1 cellular context compared by ENCODE assay signal in genomic region chr1:19347538-19348177, GRCh38.
TF ChIP-seq lines count a peak whose summit lies in the region.

No MANE protein-coding gene starts in this region.

TF ChIP-seq in K562, 482 proteins besides CTCF, POLR2A, EP300 and RAD21 (continued from another document and continues in another):
- TF ChIP-seq JUN (IDR thresholded peaks at IDR 0.05; ENCODE audit: borderline replicate concordance, low read depth, low read length) (no peak), JUN (CRISPR knock-in tag; IDR thresholded peaks at IDR 0.05; ENCODE audit: borderline replicate concordance) (no peak), NUFIP1 (IDR thresholded peaks at IDR 0.05; ENCODE audit: partially characterized antibody) (no peak), HSF4 (CRISPR knock-in tag; IDR thresholded peaks at IDR 0.05; ENCODE audit: borderline replicate concordance) (no peak), HOMEZ (CRISPR knock-in tag; IDR thresholded peaks at IDR 0.05) (no peak), CREBBP (IDR thresholded peaks at IDR 0.05; ENCODE audit: low read depth, low read length) (no peak), ZBTB33 (CRISPR knock-in tag; IDR thresholded peaks at IDR 0.05) (0 out of 2 replicates have a peak, but pooled peaks have one; percentile 22), MECOM (CRISPR knock-in tag; IDR thresholded peaks at IDR 0.05) (0 out of 2 replicates have a peak, but pooled peaks have one; percentile 21), ARID1B (IDR thresholded peaks at IDR 0.05) (no peak), SPI1 (IDR thresholded peaks at IDR 0.05; ENCODE audit: borderline replicate concordance, low read depth, low read length) (peak; percentile 90), ZNF133 (CRISPR knock-in tag; IDR thresholded peaks at IDR 0.05) (no peak), ZEB2 (IDR thresholded peaks at IDR 0.05) (no peak), ZNF263 (CRISPR knock-in tag; IDR thresholded peaks at IDR 0.05; ENCODE audit: borderline replicate concordance) (no peak), ZFPM2 (CRISPR knock-in tag; IDR thresholded peaks at IDR 0.05) (no peak), PHF8 (IDR thresholded peaks at IDR 0.05; ENCODE audit: borderline replicate concordance, low read length) (no peak), REST (CRISPR knock-in tag; IDR thresholded peaks at IDR 0.05; ENCODE audit: low read depth) (no peak), RFX5 (IDR thresholded peaks at IDR 0.05; ENCODE audit: low read depth, low read length) (no peak), FOXJ3 (CRISPR knock-in tag; IDR thresholded peaks at IDR 0.05) (no peak), ZNF644 (tag; IDR thresholded peaks at IDR 0.05; ENCODE audit: low read depth) (no peak), GABPB2 (CRISPR knock-in tag; conservative IDR thresholded peaks at IDR 0.05) (no peak), NFIC (IDR thresholded peaks at IDR 0.05) (peak; percentile 55; the same call in 1 of the 2 replicates), MYC (IDR thresholded peaks at IDR 0.05; ENCODE audit: low read depth, low read length) (no peak), MYC (CRISPR knock-in tag; IDR thresholded peaks at IDR 0.05; ENCODE audit: borderline replicate concordance, low read depth) (no peak), CREB3L1 (IDR thresholded peaks at IDR 0.05; ENCODE audit: borderline replicate concordance, low read depth) (no peak), ZNF280A (IDR thresholded peaks at IDR 0.05; ENCODE audit: low read depth, partially characterized antibody) (no peak), SMARCA4 (IDR thresholded peaks at IDR 0.05) (no peak), POLR2B (IDR thresholded peaks at IDR 0.05; ENCODE audit: low read depth, partially characterized antibody) (no peak), MAZ (CRISPR knock-in tag; conservative IDR thresholded peaks at IDR 0.05 in 1 of 2, IDR thresholded peaks at IDR 0.05 in 1 of 2) (no peak), HDAC6 (IDR thresholded peaks at IDR 0.05; ENCODE audit: low read depth, low read length) (no peak), ZNF384 (IDR thresholded peaks at IDR 0.05; ENCODE audit: low read depth, low read length) (no peak), SAFB2 (IDR thresholded peaks at IDR 0.05; ENCODE audit: borderline replicate concordance, low read depth, low read length, severe bottlenecking) (no peak), ZNF316 (IDR thresholded peaks at IDR 0.05) (peak; percentile 47; the same call in 1 of the 2 replicates), ZHX1 (conservative IDR thresholded peaks at IDR 0.05; ENCODE audit: low read length) (no peak), POLR2AphosphoS2 (IDR thresholded peaks at IDR 0.05; ENCODE audit: low read length) (no peak), NCOA2 (IDR thresholded peaks at IDR 0.05; ENCODE audit: partially characterized antibody in 2 of 2) (no peak)
- TF ChIP-seq, protein P1, sequence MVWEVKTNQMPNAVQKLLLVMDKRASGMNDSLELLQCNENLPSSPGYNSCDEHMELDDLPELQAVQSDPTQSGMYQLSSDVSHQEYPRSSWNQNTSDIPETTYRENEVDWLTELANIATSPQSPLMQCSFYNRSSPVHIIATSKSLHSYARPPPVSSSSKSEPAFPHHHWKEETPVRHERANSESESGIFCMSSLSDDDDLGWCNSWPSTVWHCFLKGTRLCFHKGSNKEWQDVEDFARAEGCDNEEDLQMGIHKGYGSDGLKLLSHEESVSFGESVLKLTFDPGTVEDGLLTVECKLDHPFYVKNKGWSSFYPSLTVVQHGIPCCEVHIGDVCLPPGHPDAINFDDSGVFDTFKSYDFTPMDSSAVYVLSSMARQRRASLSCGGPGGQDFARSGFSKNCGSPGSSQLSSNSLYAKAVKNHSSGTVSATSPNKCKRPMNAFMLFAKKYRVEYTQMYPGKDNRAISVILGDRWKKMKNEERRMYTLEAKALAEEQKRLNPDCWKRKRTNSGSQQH (CRISPR knock-in tag; IDR thresholded peaks at IDR 0.05), result no peak
- TF ChIP-seq, protein P2, sequence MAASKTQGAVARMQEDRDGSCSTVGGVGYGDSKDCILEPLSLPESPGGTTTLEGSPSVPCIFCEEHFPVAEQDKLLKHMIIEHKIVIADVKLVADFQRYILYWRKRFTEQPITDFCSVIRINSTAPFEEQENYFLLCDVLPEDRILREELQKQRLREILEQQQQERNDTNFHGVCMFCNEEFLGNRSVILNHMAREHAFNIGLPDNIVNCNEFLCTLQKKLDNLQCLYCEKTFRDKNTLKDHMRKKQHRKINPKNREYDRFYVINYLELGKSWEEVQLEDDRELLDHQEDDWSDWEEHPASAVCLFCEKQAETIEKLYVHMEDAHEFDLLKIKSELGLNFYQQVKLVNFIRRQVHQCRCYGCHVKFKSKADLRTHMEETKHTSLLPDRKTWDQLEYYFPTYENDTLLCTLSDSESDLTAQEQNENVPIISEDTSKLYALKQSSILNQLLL (CRISPR knock-in tag; IDR thresholded peaks at IDR 0.05; ENCODE audit: borderline replicate concordance), result no peak
- TF ChIP-seq, protein P3, sequence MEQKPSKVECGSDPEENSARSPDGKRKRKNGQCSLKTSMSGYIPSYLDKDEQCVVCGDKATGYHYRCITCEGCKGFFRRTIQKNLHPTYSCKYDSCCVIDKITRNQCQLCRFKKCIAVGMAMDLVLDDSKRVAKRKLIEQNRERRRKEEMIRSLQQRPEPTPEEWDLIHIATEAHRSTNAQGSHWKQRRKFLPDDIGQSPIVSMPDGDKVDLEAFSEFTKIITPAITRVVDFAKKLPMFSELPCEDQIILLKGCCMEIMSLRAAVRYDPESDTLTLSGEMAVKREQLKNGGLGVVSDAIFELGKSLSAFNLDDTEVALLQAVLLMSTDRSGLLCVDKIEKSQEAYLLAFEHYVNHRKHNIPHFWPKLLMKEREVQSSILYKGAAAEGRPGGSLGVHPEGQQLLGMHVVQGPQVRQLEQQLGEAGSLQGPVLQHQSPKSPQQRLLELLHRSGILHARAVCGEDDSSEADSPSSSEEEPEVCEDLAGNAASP (IDR thresholded peaks at IDR 0.05), result no peak
- TF ChIP-seq, protein P4, sequence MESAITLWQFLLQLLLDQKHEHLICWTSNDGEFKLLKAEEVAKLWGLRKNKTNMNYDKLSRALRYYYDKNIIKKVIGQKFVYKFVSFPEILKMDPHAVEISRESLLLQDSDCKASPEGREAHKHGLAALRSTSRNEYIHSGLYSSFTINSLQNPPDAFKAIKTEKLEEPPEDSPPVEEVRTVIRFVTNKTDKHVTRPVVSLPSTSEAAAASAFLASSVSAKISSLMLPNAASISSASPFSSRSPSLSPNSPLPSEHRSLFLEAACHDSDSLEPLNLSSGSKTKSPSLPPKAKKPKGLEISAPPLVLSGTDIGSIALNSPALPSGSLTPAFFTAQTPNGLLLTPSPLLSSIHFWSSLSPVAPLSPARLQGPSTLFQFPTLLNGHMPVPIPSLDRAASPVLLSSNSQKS (CRISPR knock-in tag; IDR thresholded peaks at IDR 0.05), result no peak
- TF ChIP-seq, protein P5, sequence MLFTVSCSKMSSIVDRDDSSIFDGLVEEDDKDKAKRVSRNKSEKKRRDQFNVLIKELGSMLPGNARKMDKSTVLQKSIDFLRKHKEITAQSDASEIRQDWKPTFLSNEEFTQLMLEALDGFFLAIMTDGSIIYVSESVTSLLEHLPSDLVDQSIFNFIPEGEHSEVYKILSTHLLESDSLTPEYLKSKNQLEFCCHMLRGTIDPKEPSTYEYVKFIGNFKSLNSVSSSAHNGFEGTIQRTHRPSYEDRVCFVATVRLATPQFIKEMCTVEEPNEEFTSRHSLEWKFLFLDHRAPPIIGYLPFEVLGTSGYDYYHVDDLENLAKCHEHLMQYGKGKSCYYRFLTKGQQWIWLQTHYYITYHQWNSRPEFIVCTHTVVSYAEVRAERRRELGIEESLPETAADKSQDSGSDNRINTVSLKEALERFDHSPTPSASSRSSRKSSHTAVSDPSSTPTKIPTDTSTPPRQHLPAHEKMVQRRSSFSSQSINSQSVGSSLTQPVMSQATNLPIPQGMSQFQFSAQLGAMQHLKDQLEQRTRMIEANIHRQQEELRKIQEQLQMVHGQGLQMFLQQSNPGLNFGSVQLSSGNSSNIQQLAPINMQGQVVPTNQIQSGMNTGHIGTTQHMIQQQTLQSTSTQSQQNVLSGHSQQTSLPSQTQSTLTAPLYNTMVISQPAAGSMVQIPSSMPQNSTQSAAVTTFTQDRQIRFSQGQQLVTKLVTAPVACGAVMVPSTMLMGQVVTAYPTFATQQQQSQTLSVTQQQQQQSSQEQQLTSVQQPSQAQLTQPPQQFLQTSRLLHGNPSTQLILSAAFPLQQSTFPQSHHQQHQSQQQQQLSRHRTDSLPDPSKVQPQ (CRISPR knock-in tag; IDR thresholded peaks at IDR 0.05; ENCODE audit: borderline replicate concordance), result no peak
